Comparison of ENCODE assay signal across 2 cellular contexts in genomic region chr1:38061290-38061689, GRCh38.
TF ChIP-seq lines count a peak whose summit lies in the region.

No MANE protein-coding gene starts in this region.

TF ChIP-seq in HEK293, 187 proteins besides CTCF, POLR2A, EP300 and RAD21:
- no peak for TF ChIP-seq ZNF792 (tag by site-specific recombination; IDR thresholded peaks at IDR 0.05)
- peak; percentile 95 for TF ChIP-seq ZNF623 (tag by site-specific recombination; IDR thresholded peaks at IDR 0.05)
- no peak for TF ChIP-seq ZNF416 (tag by site-specific recombination; IDR thresholded peaks at IDR 0.05)

TF ChIP-seq in GM12878, 131 proteins besides CTCF, POLR2A, EP300 and RAD21:
- TF ChIP-seq ATF3 (IDR thresholded peaks at IDR 0.05; ENCODE audit: borderline replicate concordance, extremely low read depth, low read depth, low read length) (no peak), SPI1 (IDR thresholded peaks at IDR 0.05; ENCODE audit: borderline replicate concordance, insufficient read depth, low read depth, low read length) (no peak), TCF7 (IDR thresholded peaks at IDR 0.05; ENCODE audit: borderline replicate concordance) (no peak), ZBTB40 (IDR thresholded peaks at IDR 0.05; ENCODE audit: borderline replicate concordance) (no peak), MXI1 (IDR thresholded peaks at IDR 0.05; ENCODE audit: low read depth, low read length) (no peak), PBX3 (IDR thresholded peaks at IDR 0.05; ENCODE audit: insufficient replicate concordance, low read depth, low read length) (no peak), ZBTB4 (CRISPR knock-in tag; IDR thresholded peaks at IDR 0.05) (no peak), LARP7 (IDR thresholded peaks at IDR 0.05) (no peak), FOXM1 (IDR thresholded peaks at IDR 0.05; ENCODE audit: low read depth, low read length) (no peak), MEF2A (IDR thresholded peaks at IDR 0.05; ENCODE audit: insufficient read depth, low read depth, low read length) (no peak), RELB (IDR thresholded peaks at IDR 0.05; ENCODE audit: low read depth) (no peak), ZNF687 (IDR thresholded peaks at IDR 0.05) (no peak)
